In the genomic region with DNA sequence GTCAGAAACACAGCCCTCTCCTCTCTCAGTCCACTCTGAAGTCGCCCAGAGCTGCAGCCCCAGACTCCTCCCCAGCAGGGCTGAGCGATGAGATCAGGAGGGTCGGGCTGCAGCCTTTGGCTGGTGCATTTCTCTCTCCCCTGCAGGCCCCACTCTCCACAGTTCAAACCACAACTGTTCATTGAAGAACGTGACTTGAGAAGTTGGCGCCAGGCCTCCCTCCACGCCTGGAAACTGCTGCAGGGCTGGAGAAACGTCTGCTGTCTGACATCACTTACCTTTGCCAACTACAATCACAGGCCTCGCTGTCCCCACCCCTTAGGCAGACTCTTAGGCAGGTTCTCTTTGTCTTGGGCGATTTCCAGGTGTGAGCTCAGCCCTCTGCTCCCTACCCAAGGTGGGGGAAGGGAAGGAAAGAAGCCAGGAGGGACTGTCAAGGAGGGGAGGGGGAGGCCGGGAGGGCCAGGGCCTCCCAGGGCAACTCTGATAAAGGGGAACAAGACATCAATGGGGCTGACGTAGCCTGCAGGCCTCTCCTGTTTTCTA, we compare ENCODE assay signal across 1 cellular context.
TF ChIP-seq lines count a peak whose summit lies in the region.

No MANE protein-coding gene starts in this region.

TF ChIP-seq in HepG2, 621 proteins besides CTCF, POLR2A, EP300 and RAD21 (continued from another document and continues in another):
- TF ChIP-seq, protein P1, sequence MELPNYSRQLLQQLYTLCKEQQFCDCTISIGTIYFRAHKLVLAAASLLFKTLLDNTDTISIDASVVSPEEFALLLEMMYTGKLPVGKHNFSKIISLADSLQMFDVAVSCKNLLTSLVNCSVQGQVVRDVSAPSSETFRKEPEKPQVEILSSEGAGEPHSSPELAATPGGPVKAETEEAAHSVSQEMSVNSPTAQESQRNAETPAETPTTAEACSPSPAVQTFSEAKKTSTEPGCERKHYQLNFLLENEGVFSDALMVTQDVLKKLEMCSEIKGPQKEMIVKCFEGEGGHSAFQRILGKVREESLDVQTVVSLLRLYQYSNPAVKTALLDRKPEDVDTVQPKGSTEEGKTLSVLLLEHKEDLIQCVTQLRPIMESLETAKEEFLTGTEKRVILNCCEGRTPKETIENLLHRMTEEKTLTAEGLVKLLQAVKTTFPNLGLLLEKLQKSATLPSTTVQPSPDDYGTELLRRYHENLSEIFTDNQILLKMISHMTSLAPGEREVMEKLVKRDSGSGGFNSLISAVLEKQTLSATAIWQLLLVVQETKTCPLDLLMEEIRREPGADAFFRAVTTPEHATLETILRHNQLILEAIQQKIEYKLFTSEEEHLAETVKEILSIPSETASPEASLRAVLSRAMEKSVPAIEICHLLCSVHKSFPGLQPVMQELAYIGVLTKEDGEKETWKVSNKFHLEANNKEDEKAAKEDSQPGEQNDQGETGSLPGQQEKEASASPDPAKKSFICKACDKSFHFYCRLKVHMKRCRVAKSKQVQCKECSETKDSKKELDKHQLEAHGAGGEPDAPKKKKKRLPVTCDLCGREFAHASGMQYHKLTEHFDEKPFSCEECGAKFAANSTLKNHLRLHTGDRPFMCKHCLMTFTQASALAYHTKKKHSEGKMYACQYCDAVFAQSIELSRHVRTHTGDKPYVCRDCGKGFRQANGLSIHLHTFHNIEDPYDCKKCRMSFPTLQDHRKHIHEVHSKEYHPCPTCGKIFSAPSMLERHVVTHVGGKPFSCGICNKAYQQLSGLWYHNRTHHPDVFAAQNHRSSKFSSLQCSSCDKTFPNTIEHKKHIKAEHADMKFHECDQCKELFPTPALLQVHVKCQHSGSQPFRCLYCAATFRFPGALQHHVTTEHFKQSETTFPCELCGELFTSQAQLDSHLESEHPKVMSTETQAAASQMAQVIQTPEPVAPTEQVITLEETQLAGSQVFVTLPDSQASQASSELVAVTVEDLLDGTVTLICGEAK (IDR thresholded peaks at IDR 0.05), result no peak
- TF ChIP-seq, protein P1 (CRISPR knock-in tag; IDR thresholded peaks at IDR 0.05), result no peak
- TF ChIP-seq ZNF720 (CRISPR knock-in tag; IDR thresholded peaks at IDR 0.05) (no peak), ZMYM3 (CRISPR knock-in tag; IDR thresholded peaks at IDR 0.05) (peak; percentile 24; the same call in 1 of the 2 replicates), ZNF7 (CRISPR knock-in tag; IDR thresholded peaks at IDR 0.05) (no peak), AKAP8 (CRISPR knock-in tag; IDR thresholded peaks at IDR 0.05) (no peak), ZNF672 (CRISPR knock-in tag; IDR thresholded peaks at IDR 0.05) (no peak), ZNF138 (CRISPR knock-in tag; IDR thresholded peaks at IDR 0.05; ENCODE audit: low read depth) (no peak), ZNF547 (CRISPR knock-in tag; IDR thresholded peaks at IDR 0.05) (0 out of 2 replicates have a peak, but pooled peaks have one; percentile 6), ZNF263 (CRISPR knock-in tag; IDR thresholded peaks at IDR 0.05) (peak; percentile 98), ZNF430 (CRISPR knock-in tag; IDR thresholded peaks at IDR 0.05) (no peak), POLR2G (IDR thresholded peaks at IDR 0.05; ENCODE audit: low read depth, low read length) (peak; percentile 39; the same call in 1 of the 2 replicates), KAT2B (IDR thresholded peaks at IDR 0.05; ENCODE audit: borderline replicate concordance, low read depth, low read length) (no peak), NCOA5 (CRISPR knock-in tag; IDR thresholded peaks at IDR 0.05) (no peak), ZKSCAN1 (IDR thresholded peaks at IDR 0.05; ENCODE audit: low read length) (no peak), FOXC1 (CRISPR knock-in tag; IDR thresholded peaks at IDR 0.05; ENCODE audit: borderline replicate concordance) (no peak), ZNF788 (CRISPR knock-in tag; IDR thresholded peaks at IDR 0.05; ENCODE audit: borderline replicate concordance) (no peak), ZFP82 (CRISPR knock-in tag; IDR thresholded peaks at IDR 0.05; ENCODE audit: borderline replicate concordance) (no peak), HCFC1 (IDR thresholded peaks at IDR 0.05; ENCODE audit: low read depth, low read length) (no peak), ISX (CRISPR knock-in tag; conservative IDR thresholded peaks at IDR 0.05) (no peak), PITX1 (CRISPR knock-in tag; IDR thresholded peaks at IDR 0.05) (0 out of 2 replicates have a peak, but pooled peaks have one; percentile 19), ZNF556 (CRISPR knock-in tag; IDR thresholded peaks at IDR 0.05; ENCODE audit: borderline replicate concordance) (no peak), ZNF598 (CRISPR knock-in tag; IDR thresholded peaks at IDR 0.05; ENCODE audit: borderline replicate concordance) (no peak), MLLT10 (CRISPR knock-in tag; IDR thresholded peaks at IDR 0.05) (no peak), KMT2B (CRISPR knock-in tag; IDR thresholded peaks at IDR 0.05) (no peak), ZNF383 (CRISPR knock-in tag; IDR thresholded peaks at IDR 0.05; ENCODE audit: borderline replicate concordance) (no peak), ZNF879 (CRISPR knock-in tag; IDR thresholded peaks at IDR 0.05) (0 out of 2 replicates have a peak, but pooled peaks have one; percentile 72)
- TF ChIP-seq, protein P2, sequence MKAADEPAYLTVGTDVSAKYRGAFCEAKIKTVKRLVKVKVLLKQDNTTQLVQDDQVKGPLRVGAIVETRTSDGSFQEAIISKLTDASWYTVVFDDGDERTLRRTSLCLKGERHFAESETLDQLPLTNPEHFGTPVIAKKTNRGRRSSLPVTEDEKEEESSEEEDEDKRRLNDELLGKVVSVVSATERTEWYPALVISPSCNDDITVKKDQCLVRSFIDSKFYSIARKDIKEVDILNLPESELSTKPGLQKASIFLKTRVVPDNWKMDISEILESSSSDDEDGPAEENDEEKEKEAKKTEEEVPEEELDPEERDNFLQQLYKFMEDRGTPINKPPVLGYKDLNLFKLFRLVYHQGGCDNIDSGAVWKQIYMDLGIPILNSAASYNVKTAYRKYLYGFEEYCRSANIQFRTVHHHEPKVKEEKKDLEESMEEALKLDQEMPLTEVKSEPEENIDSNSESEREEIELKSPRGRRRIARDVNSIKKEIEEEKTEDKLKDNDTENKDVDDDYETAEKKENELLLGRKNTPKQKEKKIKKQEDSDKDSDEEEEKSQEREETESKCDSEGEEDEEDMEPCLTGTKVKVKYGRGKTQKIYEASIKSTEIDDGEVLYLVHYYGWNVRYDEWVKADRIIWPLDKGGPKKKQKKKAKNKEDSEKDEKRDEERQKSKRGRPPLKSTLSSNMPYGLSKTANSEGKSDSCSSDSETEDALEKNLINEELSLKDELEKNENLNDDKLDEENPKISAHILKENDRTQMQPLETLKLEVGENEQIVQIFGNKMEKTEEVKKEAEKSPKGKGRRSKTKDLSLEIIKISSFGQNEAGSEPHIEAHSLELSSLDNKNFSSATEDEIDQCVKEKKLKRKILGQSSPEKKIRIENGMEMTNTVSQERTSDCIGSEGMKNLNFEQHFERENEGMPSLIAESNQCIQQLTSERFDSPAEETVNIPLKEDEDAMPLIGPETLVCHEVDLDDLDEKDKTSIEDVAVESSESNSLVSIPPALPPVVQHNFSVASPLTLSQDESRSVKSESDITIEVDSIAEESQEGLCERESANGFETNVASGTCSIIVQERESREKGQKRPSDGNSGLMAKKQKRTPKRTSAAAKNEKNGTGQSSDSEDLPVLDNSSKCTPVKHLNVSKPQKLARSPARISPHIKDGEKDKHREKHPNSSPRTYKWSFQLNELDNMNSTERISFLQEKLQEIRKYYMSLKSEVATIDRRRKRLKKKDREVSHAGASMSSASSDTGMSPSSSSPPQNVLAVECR (CRISPR knock-in tag; IDR thresholded peaks at IDR 0.05; ENCODE audit: borderline replicate concordance), result peak; percentile 23; the same call in 1 of the 2 replicates
- TF ChIP-seq, protein P3, sequence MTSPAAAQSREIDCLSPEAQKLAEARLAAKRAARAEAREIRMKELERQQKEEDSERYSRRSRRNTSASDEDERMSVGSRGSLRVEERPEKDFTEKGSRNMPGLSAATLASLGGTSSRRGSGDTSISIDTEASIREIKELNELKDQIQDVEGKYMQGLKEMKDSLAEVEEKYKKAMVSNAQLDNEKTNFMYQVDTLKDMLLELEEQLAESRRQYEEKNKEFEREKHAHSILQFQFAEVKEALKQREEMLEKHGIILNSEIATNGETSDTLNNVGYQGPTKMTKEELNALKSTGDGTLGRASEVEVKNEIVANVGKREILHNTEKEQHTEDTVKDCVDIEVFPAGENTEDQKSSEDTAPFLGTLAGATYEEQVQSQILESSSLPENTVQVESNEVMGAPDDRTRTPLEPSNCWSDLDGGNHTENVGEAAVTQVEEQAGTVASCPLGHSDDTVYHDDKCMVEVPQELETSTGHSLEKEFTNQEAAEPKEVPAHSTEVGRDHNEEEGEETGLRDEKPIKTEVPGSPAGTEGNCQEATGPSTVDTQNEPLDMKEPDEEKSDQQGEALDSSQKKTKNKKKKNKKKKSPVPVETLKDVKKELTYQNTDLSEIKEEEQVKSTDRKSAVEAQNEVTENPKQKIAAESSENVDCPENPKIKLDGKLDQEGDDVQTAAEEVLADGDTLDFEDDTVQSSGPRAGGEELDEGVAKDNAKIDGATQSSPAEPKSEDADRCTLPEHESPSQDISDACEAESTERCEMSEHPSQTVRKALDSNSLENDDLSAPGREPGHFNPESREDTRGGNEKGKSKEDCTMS (CRISPR knock-in tag; conservative IDR thresholded peaks at IDR 0.05), result no peak
- TF ChIP-seq, protein P4, sequence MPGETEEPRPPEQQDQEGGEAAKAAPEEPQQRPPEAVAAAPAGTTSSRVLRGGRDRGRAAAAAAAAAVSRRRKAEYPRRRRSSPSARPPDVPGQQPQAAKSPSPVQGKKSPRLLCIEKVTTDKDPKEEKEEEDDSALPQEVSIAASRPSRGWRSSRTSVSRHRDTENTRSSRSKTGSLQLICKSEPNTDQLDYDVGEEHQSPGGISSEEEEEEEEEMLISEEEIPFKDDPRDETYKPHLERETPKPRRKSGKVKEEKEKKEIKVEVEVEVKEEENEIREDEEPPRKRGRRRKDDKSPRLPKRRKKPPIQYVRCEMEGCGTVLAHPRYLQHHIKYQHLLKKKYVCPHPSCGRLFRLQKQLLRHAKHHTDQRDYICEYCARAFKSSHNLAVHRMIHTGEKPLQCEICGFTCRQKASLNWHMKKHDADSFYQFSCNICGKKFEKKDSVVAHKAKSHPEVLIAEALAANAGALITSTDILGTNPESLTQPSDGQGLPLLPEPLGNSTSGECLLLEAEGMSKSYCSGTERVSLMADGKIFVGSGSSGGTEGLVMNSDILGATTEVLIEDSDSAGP (CRISPR knock-in tag; IDR thresholded peaks at IDR 0.05; ENCODE audit: borderline replicate concordance), result peak; percentile 23; the same call in 1 of the 2 replicates
- TF ChIP-seq, protein P5, sequence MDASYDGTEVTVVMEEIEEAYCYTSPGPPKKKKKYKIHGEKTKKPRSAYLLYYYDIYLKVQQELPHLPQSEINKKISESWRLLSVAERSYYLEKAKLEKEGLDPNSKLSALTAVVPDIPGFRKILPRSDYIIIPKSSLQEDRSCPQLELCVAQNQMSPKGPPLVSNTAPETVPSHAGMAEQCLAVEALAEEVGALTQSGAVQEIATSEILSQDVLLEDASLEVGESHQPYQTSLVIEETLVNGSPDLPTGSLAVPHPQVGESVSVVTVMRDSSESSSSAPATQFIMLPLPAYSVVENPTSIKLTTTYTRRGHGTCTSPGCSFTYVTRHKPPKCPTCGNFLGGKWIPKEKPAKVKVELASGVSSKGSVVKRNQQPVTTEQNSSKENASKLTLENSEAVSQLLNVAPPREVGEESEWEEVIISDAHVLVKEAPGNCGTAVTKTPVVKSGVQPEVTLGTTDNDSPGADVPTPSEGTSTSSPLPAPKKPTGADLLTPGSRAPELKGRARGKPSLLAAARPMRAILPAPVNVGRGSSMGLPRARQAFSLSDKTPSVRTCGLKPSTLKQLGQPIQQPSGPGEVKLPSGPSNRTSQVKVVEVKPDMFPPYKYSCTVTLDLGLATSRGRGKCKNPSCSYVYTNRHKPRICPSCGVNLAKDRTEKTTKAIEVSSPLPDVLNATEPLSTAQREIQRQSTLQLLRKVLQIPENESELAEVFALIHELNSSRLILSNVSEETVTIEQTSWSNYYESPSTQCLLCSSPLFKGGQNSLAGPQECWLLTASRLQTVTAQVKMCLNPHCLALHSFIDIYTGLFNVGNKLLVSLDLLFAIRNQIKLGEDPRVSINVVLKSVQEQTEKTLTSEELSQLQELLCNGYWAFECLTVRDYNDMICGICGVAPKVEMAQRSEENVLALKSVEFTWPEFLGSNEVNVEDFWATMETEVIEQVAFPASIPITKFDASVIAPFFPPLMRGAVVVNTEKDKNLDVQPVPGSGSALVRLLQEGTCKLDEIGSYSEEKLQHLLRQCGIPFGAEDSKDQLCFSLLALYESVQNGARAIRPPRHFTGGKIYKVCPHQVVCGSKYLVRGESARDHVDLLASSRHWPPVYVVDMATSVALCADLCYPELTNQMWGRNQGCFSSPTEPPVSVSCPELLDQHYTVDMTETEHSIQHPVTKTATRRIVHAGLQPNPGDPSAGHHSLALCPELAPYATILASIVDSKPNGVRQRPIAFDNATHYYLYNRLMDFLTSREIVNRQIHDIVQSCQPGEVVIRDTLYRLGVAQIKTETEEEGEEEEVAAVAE (CRISPR knock-in tag; IDR thresholded peaks at IDR 0.05; ENCODE audit: borderline replicate concordance), result no peak
- TF ChIP-seq, protein P6, sequence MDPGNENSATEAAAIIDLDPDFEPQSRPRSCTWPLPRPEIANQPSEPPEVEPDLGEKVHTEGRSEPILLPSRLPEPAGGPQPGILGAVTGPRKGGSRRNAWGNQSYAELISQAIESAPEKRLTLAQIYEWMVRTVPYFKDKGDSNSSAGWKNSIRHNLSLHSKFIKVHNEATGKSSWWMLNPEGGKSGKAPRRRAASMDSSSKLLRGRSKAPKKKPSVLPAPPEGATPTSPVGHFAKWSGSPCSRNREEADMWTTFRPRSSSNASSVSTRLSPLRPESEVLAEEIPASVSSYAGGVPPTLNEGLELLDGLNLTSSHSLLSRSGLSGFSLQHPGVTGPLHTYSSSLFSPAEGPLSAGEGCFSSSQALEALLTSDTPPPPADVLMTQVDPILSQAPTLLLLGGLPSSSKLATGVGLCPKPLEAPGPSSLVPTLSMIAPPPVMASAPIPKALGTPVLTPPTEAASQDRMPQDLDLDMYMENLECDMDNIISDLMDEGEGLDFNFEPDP (CRISPR knock-in tag; conservative IDR thresholded peaks at IDR 0.05), result no peak
